11 cellular contexts compared by ENCODE assay signal in the genomic region with DNA sequence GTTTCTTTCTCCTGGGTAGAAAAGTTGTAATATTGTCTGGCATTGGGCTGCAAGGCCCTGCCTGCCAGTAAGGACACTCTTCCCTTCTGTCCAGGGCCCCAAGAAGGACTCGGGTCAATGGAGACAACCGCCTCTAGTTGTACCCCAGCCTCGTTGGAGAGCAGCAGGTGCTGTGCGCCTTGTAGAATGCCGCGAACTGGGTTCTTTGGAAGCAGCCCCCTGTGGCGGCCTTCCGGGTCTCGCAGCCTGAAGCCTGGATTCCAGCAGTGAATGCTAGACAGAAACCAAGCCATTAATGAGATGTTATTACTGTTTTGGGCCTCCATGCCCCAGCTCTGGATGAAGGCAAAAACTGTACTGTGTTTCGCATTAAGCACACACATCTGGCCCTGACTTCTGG. TPM values are rescaled to one million over a fixed set of nuclear protein-coding genes. Genes with fewer than 3 reads are reported as not detected.
A peak's percentile ranks its signal among the peaks of the same experiment; 100 is the strongest.
DNase-seq lines count a peak whose midpoint lies in the region; ATAC-seq and TF ChIP-seq lines count a peak whose summit lies in the region.
"Had no signal": no experiment of that assay in that cellular context is flagged by ENCODE, and none has a peak within 500 bp of the region (broad histone marks: within the 10 kb centered on the region; RNA-seq: fewer than 3 reads in every experiment).

No MANE protein-coding gene starts in this region.

- H3F3A ChIP-seq in PC-3 (ENCODE audit: low read length, unreplicated experiment), result no peaks in the 10 kb centered on the region

- H3K4me1 Mint-ChIP-seq in CD4-positive, CD25-positive, alpha-beta regulatory T cell, result peaks cover 6 to 22% (median 14%) of the 10 kb centered on the region in 4 donors
- peaks cover 82% of the 10 kb centered on the region for H3K4me1 Mint-ChIP-seq in HFFc6 (ENCODE audit: low read depth)

- H3K27ac Mint-ChIP-seq in CD4-positive, CD25-positive, alpha-beta regulatory T cell, result peak overlapping the region in 2 of 3 donors; percentile 24 to 67
- peak overlapping the region; percentile 93 for H3K27ac Mint-ChIP-seq in HFFc6

- H3K36me3 ChIP-seq in CD4-positive, CD25-positive, alpha-beta regulatory T cell (ENCODE audit: control insufficient read depth, insufficient read depth, low read length), result peaks cover 76% of the 10 kb centered on the region
- H3K36me3 ChIP-seq in prostate gland (peaks cover 16 to 17% of the 10 kb centered on the region in 2 donors), PC-3 (ENCODE audit: low read depth, low read length) (peaks cover 23% of the 10 kb centered on the region)

- H3K4me3 ChIP-seq in CD4-positive, CD25-positive, alpha-beta regulatory T cell (ENCODE audit: low read depth, low read length), result no peak overlapping the region
- H3K4me3 ChIP-seq in coronary artery, result no peak overlapping the region
- no peak overlapping the region for H3K4me3 ChIP-seq in prostate gland
- H3K4me3 ChIP-seq in PC-3 (ENCODE audit: low read length), result no peak overlapping the region
- H3K4me3 ChIP-seq: pancreas had no signal

- POLR2A ChIA-PET in PC-3 (lab: Charles Lee; ENCODE audit: unreplicated experiment), result no interaction called here

- no peaks in the 10 kb centered on the region for H3K9me2 ChIP-seq in PC-3 (replicated peaks; ENCODE audit: low read length)

- no peak overlapping the region for H3K27ac ChIP-seq in CD4-positive, CD25-positive, alpha-beta regulatory T cell (ENCODE audit: insufficient read depth, low read length, poor library complexity, severe bottlenecking)
- H3K27ac ChIP-seq in coronary artery (peak overlapping the region; percentile 86 to 93), prostate gland (peak overlapping the region; percentile 34 to 55), PC-3 (ENCODE audit: low read length) (no peak overlapping the region)
- H3K27ac ChIP-seq: pancreas had no signal

- H3K4me3 Mint-ChIP-seq in CD4-positive, CD25-positive, alpha-beta regulatory T cell, result no peak overlapping the region
- 0 out of 2 replicates have a peak overlapping the region, but pooled peaks have one; percentile 14 for H3K4me3 Mint-ChIP-seq in HFFc6

- no peak for ATAC-seq in CD4-positive, CD25-positive, alpha-beta regulatory T cell (ENCODE audit: low read depth in 2 of 2)
- ATAC-seq in GM18873 (IDR thresholded peaks at IDR 0.05; ENCODE audit: low FRiP score, unreplicated experiment) (no peak), PC-3 (no peak)
- ATAC-seq: pancreas had no signal

- intact Hi-C loops in prostate gland (cut with DNase I), result loop anchor here (10.0 kb wide), 1 partner anchor 240 kb away; no protein-coding TSS in a partner anchor
- intact Hi-C loops in PC-3 (cut with micrococcal nuclease), result no loop called here

- no peak for TF ChIP-seq POLR2A in prostate gland (IDR thresholded peaks at IDR 0.05)

- BruUV-seq in PC-3 (replicated peaks; lab: Mats Ljungman, UMichigan), result no TSS peak

- no peaks in the 10 kb centered on the region for H3K27me3 Mint-ChIP-seq in CD4-positive, CD25-positive, alpha-beta regulatory T cell
- H3K27me3 Mint-ChIP-seq in HFFc6 (ENCODE audit: insufficient read depth), result peaks cover 9% of the 10 kb centered on the region

- peaks cover 42% of the 10 kb centered on the region for H3K36me3 Mint-ChIP-seq in CD4-positive, CD25-positive, alpha-beta regulatory T cell
- peaks cover 39% of the 10 kb centered on the region for H3K36me3 Mint-ChIP-seq in HFFc6 (ENCODE audit: low read depth)

- H4K20me1 ChIP-seq in PC-3 (ENCODE audit: low read length), result no peaks in the 10 kb centered on the region

- 91% methylated on average over 10 of the region's 10 CpGs for WGBS in prostate gland

- no peaks in the 10 kb centered on the region for H3K79me2 ChIP-seq in PC-3 (ENCODE audit: low read length)

- TF ChIP-seq CTCF in HFFc6 (IDR thresholded peaks at IDR 0.05), result no peak
- no peak for TF ChIP-seq CTCF in coronary artery (IDR thresholded peaks at IDR 0.05)
- TF ChIP-seq CTCF in prostate gland (IDR thresholded peaks at IDR 0.05), result no peak
- no peak for TF ChIP-seq CTCF in PC-3 (conservative IDR thresholded peaks at IDR 0.05; ENCODE audit: low read depth, low read length)

- no peak overlapping the region for H3K4me2 ChIP-seq in PC-3 (ENCODE audit: low read length)

- no peak overlapping the region for H2AFZ ChIP-seq in PC-3 (ENCODE audit: low read length)

- CTCF ChIA-PET in PC-3 (lab: Charles Lee), result no interaction called here

- no peaks in the 10 kb centered on the region for H3K4me1 ChIP-seq in CD4-positive, CD25-positive, alpha-beta regulatory T cell (ENCODE audit: control insufficient read depth, insufficient read depth, low read length, poor library complexity, severe bottlenecking)
- H3K4me1 ChIP-seq in prostate gland (replicated peaks) (no peaks in the 10 kb centered on the region), PC-3 (ENCODE audit: insufficient read depth, low read length) (peaks cover 16% of the 10 kb centered on the region)

- no peaks in the 10 kb centered on the region for H3K9me3 Mint-ChIP-seq in CD4-positive, CD25-positive, alpha-beta regulatory T cell
- H3K9me3 Mint-ChIP-seq in HFFc6, result no peaks in the 10 kb centered on the region

- H3K9me3 ChIP-seq in CD4-positive, CD25-positive, alpha-beta regulatory T cell (ENCODE audit: control insufficient read depth in 2 of 2, low read length in 2 of 2), result no peaks in the 10 kb centered on the region
- H3K9me3 ChIP-seq in prostate gland (no peaks in the 10 kb centered on the region), PC-3 (ENCODE audit: low read length) (no peaks in the 10 kb centered on the region)
- H3K9me3 ChIP-seq: pancreas had no signal

- no peak for DNase-seq in CD4-positive, CD25-positive, alpha-beta regulatory T cell
- no peak for DNase-seq in HFFc6
- DNase-seq in coronary artery (ENCODE audit: low spot score), result peak; percentile 72
- no peak for DNase-seq in prostate gland (ENCODE audit: low spot score)
- no peak for DNase-seq in PC-3
- DNase-seq in UCSD-AML1 (lab: John Stamatoyannopoulos, UW; ENCODE audit: unreplicated experiment), result no peak
- DNase-seq in hippocampal formation (lab: John Stamatoyannopoulos, UW), result no peak
- DNase-seq: NCI-H1436, NCI-H82 had no signal

- H3K9ac ChIP-seq in PC-3 (ENCODE audit: low read length), result no peak overlapping the region

- H3K27me3 ChIP-seq in CD4-positive, CD25-positive, alpha-beta regulatory T cell (ENCODE audit: control insufficient read depth, insufficient read depth, low read length), result no peaks in the 10 kb centered on the region
- H3K27me3 ChIP-seq in prostate gland (replicated peaks; ENCODE audit: insufficient read depth) (no peaks in the 10 kb centered on the region), PC-3 (ENCODE audit: low read length) (no peaks in the 10 kb centered on the region)
- H3K27me3 ChIP-seq: pancreas had no signal

RNA-seq across cellular contexts. Expression of a gene that starts 37.0 kb away (rescaled TPM):
- total RNA-seq in CD4-positive, CD25-positive, alpha-beta regulatory T cell, result 540 TPM
- polyA plus RNA-seq in CD4-positive, CD25-positive, alpha-beta regulatory T cell, result 10 to 100 TPM; 30.4 to 36.1 (median 33.0) TPM
- 10 to 100 TPM; 44.4 to 62.1 (median 50.1) TPM for total RNA-seq in HFFc6 (2021; fragmentation: NEBNext Ultra II Directional; extraction: Animal tissue kit (Norgen Biotek cat#: 25700))
- total RNA-seq in prostate gland (100 to 1,000 TPM in 1 of 2 donors, 10 to 100 TPM in 1; 67.9 to 129 TPM), PC-3 (2014; rRNA removed) (68.8 and 112 TPM in 2 replicates)

Comparison
In these comparisons a context has a peak if more than half of its experiments do, and no peak if none do; other contexts are left out.
1. H3K27ac ChIP-seq: peak in coronary artery (2 of 2) and prostate gland (2 of 2); none in CD4-positive, CD25-positive, alpha-beta regulatory T cell (single experiment) and PC-3 (single experiment).